In genomic region chr20:3898181-3898580, GRCh38 we compare ENCODE assay signal across 8 cellular contexts. TPM values are rescaled to one million over a fixed set of nuclear protein-coding genes. Genes with fewer than 3 reads are reported as not detected.
DNase-seq lines count a peak whose midpoint lies in the region; TF ChIP-seq lines count a peak whose summit lies in the region.
"Not testable (repeated sequence)": the region's sequence is repeated elsewhere in the genome, so short reads cannot be mapped to it uniquely, and the experiment has no call there.

No MANE protein-coding gene starts in this region.

- H2AFZ ChIP-seq in OCI-LY1 (ENCODE audit: low read length) = not testable (repeated sequence)

- peaks cover 73% of the 10 kb centered on the region for H3K4me1 Mint-ChIP-seq in activated CD4-positive, alpha-beta memory T cell treated with anti-CD3 and anti-CD28 coated beads for 36 hours (ENCODE audit: low read depth)
- H3K4me1 Mint-ChIP-seq in chondrocyte (ENCODE audit: low read depth) = peaks cover 72% of the 10 kb centered on the region

- TF ChIP-seq CTCF in GM12865 (IDR thresholded peaks at IDR 0.05; ENCODE audit: insufficient read depth, low read depth, low read length, missing control alignments); OCI-LY1 (IDR thresholded peaks at IDR 0.05; ENCODE audit: low read length); chondrocyte (IDR thresholded peaks at IDR 0.05); sigmoid colon (IDR thresholded peaks at IDR 0.05): not testable (repeated sequence)

- not testable (repeated sequence) for TF ChIP-seq POLR2A in sigmoid colon (IDR thresholded peaks at IDR 0.05)

- H3K4me3 Mint-ChIP-seq in activated CD4-positive, alpha-beta memory T cell treated with anti-CD3 and anti-CD28 coated beads for 36 hours; chondrocyte (ENCODE audit: unreplicated experiment): not testable (repeated sequence)

- H3K79me2 ChIP-seq in OCI-LY1 (ENCODE audit: insufficient read depth, low read length) = peaks cover 100% of the 10 kb centered on the region

- H3F3A ChIP-seq in OCI-LY1 (ENCODE audit: insufficient read depth, low read length) = not testable (repeated sequence)

- not testable (repeated sequence) for H3K9me2 ChIP-seq in OCI-LY1 (ENCODE audit: low read depth, low read length)

- peaks cover 46 to 100% (median 81%) of the 10 kb centered on the region in 11 experiments for H4K20me1 ChIP-seq in BLaER1 treated with 17β-estradiol and CSF1 and Interleukin-3, amounts not matched to agents 10 nM and 100 nM
- H4K20me1 ChIP-seq in OCI-LY1 (ENCODE audit: insufficient read depth, low read length) = not testable (repeated sequence)

- peaks cover 16% of the 10 kb centered on the region for H3K36me3 Mint-ChIP-seq in activated CD4-positive, alpha-beta memory T cell treated with anti-CD3 and anti-CD28 coated beads for 36 hours
- not testable (repeated sequence) for H3K36me3 Mint-ChIP-seq in chondrocyte (ENCODE audit: low read depth)

- not testable (repeated sequence) for TF ChIP-seq EP300 in sigmoid colon (IDR thresholded peaks at IDR 0.05)

- peak overlapping the region in 1 of 11 experiments; percentile 89; a peak in 4 of 22 replicates for H3K27ac ChIP-seq in BLaER1 treated with 17β-estradiol and CSF1 and Interleukin-3, amounts not matched to agents 10 nM and 100 nM
- H3K27ac ChIP-seq in OCI-LY1 (ENCODE audit: low read depth, low read length, poor library complexity, severe bottlenecking) (peak overlapping the region; percentile 77), SK-N-MC (peak overlapping the region; percentile 67; the same call in 1 of the 2 replicates)
- H3K27ac ChIP-seq in sigmoid colon = not testable (repeated sequence)

- H3K27me3 ChIP-seq in BLaER1 treated with 17β-estradiol and CSF1 and Interleukin-3, amounts not matched to agents 10 nM and 100 nM; OCI-LY1 (ENCODE audit: insufficient read depth, low read length); sigmoid colon: not testable (repeated sequence)

- H3K4me2 ChIP-seq in BLaER1 treated with 17β-estradiol and CSF1 and Interleukin-3, amounts not matched to agents 10 nM and 100 nM = peak overlapping the region in 6 of 11 experiments; percentile 9 to 97 (median 90); a peak in 10 of 22 replicates
- H3K4me2 ChIP-seq in OCI-LY1 (ENCODE audit: low read length) = not testable (repeated sequence)

- H3K9me3 Mint-ChIP-seq in activated CD4-positive, alpha-beta memory T cell treated with anti-CD3 and anti-CD28 coated beads for 36 hours; chondrocyte (ENCODE audit: low read depth): not testable (repeated sequence)

- not testable (repeated sequence) for H3K27ac Mint-ChIP-seq in activated CD4-positive, alpha-beta memory T cell treated with anti-CD3 and anti-CD28 coated beads for 36 hours
- peak overlapping the region; percentile 51 for H3K27ac Mint-ChIP-seq in chondrocyte (ENCODE audit: unreplicated experiment)

- CTCF ChIA-PET in activated CD4-positive, alpha-beta memory T cell treated with anti-CD3 and anti-CD28 coated beads for 36 hours (lab: Charles Lee) = interaction anchor here (0.7 to 1.0 kb wide), 2 partner anchors 10 to 194 kb away, joined by 4 read pairs; no protein-coding TSS in a partner anchor

- not testable (repeated sequence) for H3K27me3 Mint-ChIP-seq in activated CD4-positive, alpha-beta memory T cell treated with anti-CD3 and anti-CD28 coated beads for 36 hours; chondrocyte (ENCODE audit: low read depth)

- POLR2A ChIA-PET in activated CD4-positive, alpha-beta memory T cell treated with anti-CD3 and anti-CD28 coated beads for 36 hours (lab: Charles Lee) = interaction anchor here (0.6 kb wide), 1 partner anchor 316 kb away, joined by 4 read pairs; no protein-coding TSS in a partner anchor

- intact Hi-C loops in activated CD4-positive, alpha-beta memory T cell treated with anti-CD3 and anti-CD28 coated beads for 36 hours (cut with micrococcal nuclease); sigmoid colon (cut with DNase I): not testable (repeated sequence)

- H3K4me1 ChIP-seq in BLaER1 treated with 17β-estradiol and CSF1 and Interleukin-3, amounts not matched to agents 10 nM and 100 nM = peaks cover 63 to 99% (median 96%) of the 10 kb centered on the region in 10 experiments
- H3K4me1 ChIP-seq in OCI-LY1 (ENCODE audit: insufficient read depth, low read length, severe bottlenecking) = peaks cover 82% of the 10 kb centered on the region
- peaks cover 0 to 82% (median 63%) of the 10 kb centered on the region in 4 donors for H3K4me1 ChIP-seq in sigmoid colon

- not testable (repeated sequence) for DNase-seq in GM12865 (ENCODE audit: low read depth); SK-N-MC (ENCODE audit: low read depth, low spot score); chondrocyte (ENCODE audit: low spot score)
- peak; percentile 6 for DNase-seq in activated CD4-positive, alpha-beta memory T cell treated with anti-CD3 and anti-CD28 coated beads for 36 hours
- DNase-seq in mesenteric fat pad (ENCODE audit: low spot score) (peak; percentile 62), sigmoid colon (peak; percentile 45)

- H3K4me3 ChIP-seq in BLaER1 treated with 17β-estradiol and CSF1 and Interleukin-3, amounts not matched to agents 10 nM and 100 nM; OCI-LY1 (ENCODE audit: low read depth, low read length, poor library complexity, severe bottlenecking); SK-N-MC; sigmoid colon: not testable (repeated sequence)
- peak overlapping the region; percentile 28; the same call in 1 of the 2 replicates for H3K4me3 ChIP-seq in GM12865 (ENCODE audit: low read depth, low read length)

- H3K9me3 ChIP-seq in BLaER1 treated with 17β-estradiol and CSF1 and Interleukin-3, amounts not matched to agents 10 nM and 100 nM (replicated peaks in 1 of 11); OCI-LY1 (ENCODE audit: low read length); SK-N-MC (ENCODE audit: low read depth, low read length); sigmoid colon: not testable (repeated sequence)

- peak overlapping the region in 2 of 11 experiments; percentile 33 to 62; a peak in 1 of 22 replicates for H3K9ac ChIP-seq in BLaER1 treated with 17β-estradiol and CSF1 and Interleukin-3, amounts not matched to agents 10 nM and 100 nM
- H3K9ac ChIP-seq in OCI-LY1 (ENCODE audit: low read length); SK-N-MC (ENCODE audit: insufficient read length): not testable (repeated sequence)

- WGBS in sigmoid colon, 2 donors = 80 to 85% methylated on average over 9 of the region's 9 CpGs

- H3K36me3 ChIP-seq in BLaER1 treated with 17β-estradiol and CSF1 and Interleukin-3, amounts not matched to agents 10 nM and 100 nM = peaks cover 21 to 75% (median 47%) of the 10 kb centered on the region in 11 experiments
- H3K36me3 ChIP-seq in OCI-LY1 (ENCODE audit: insufficient read depth, low read length) = peaks cover 36% of the 10 kb centered on the region
- H3K36me3 ChIP-seq in SK-N-MC (ENCODE audit: insufficient read depth, low read length) = peaks cover 21% of the 10 kb centered on the region
- not testable (repeated sequence) for H3K36me3 ChIP-seq in sigmoid colon

RNA-seq across cellular contexts. Expression of gene PANK2, which starts 9.0 kb away (rescaled TPM):
- 10 to 100 TPM; 49.3 to 52.5 TPM for total RNA-seq in activated CD4-positive, alpha-beta memory T cell treated with anti-CD3 and anti-CD28 coated beads for 36 hours
- total RNA-seq in chondrocyte (38.2 to 45.3 TPM (median 39.7 TPM) in 3 replicates), mesenteric fat pad (31.1 TPM), sigmoid colon (10 to 100 TPM; 35.1 to 43.2 (median 39.0) TPM)
- polyA plus RNA-seq in sigmoid colon = 10 to 100 TPM; 16.2 to 26.1 (median 20.3) TPM

RNA-seq across cellular contexts. Expression of gene MAVS, which starts 51.5 kb away (rescaled TPM):
- total RNA-seq in activated CD4-positive, alpha-beta memory T cell treated with anti-CD3 and anti-CD28 coated beads for 36 hours = 10 to 100 TPM; 22.2 to 24.2 TPM
- total RNA-seq in chondrocyte (37.9 to 41.6 TPM (median 38.8 TPM) in 3 replicates), mesenteric fat pad (43.5 TPM), sigmoid colon (10 to 100 TPM; 15.7 to 29.4 (median 19.7) TPM)
- 10 to 100 TPM in 2 of 3 donors, 1 to 10 TPM in 1; 9.6 to 55.2 (median 18.0) TPM for polyA plus RNA-seq in sigmoid colon
